8 cellular contexts compared by ENCODE assay signal in the genomic region with DNA sequence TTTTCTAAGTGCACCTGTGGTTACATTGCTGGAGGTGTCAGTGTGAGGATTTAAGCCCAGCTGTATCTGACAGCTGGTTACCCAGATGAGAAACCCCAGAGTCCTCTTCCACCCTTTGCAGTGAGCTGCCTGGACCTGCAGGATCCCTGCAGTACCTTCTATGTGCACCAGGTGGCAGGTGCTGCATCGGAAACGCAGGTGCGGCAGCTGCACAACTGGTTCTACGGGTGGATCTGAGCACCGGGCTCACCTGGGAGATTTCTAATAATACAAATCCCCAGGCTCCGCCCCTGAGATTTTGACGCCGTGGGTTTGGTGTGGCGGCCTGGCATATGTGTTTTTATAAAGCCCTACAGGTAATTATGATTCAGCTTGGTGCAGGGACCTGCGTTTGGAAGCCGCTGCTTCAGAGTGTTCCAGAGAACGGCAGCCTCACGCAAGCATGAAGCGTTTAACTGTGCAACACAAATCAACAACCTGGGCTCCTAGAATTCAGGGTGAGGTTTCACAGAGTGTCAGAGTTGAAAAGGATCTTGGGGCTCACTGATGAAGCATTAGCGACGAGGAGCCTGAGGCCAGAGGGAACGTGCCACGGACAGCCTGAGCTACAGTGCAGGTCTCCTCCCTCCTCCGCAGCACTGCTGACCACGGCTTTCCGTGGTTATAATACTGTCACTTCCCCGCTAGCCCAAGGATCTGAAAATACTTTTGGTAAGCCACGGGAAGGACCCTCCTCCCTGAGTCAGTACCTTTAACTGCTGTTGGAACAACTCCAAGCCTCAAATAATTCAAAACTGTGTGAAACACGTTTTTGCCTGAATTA.
DNase-seq lines count a peak whose midpoint lies in the region; ATAC-seq and TF ChIP-seq lines count a peak whose summit lies in the region.

No MANE protein-coding gene starts in this region.

- H4K20me1 ChIP-seq in SU-DHL-6 (ENCODE audit: low read depth, low read length) = no peaks in the 10 kb centered on the region

- H3K27ac ChIP-seq in SU-DHL-6 (ENCODE audit: low read depth, low read length) (no peak overlapping the region), iPS DF 6.9 (ENCODE audit: low read length) (no peak overlapping the region)

- no peak overlapping the region for H3K9ac ChIP-seq in SU-DHL-6 (ENCODE audit: low read length)

- H3K4me2 ChIP-seq in SU-DHL-6 (ENCODE audit: low read depth, low read length, poor library complexity, severe bottlenecking) = no peak overlapping the region

- H3K4me3 ChIP-seq in GM12865 (ENCODE audit: low read depth, low read length) = no peak overlapping the region
- no peak overlapping the region for H3K4me3 ChIP-seq in NB4 (ENCODE audit: low read depth, low read length)
- no peak overlapping the region for H3K4me3 ChIP-seq in SU-DHL-6 (ENCODE audit: insufficient read depth, low read length, poor library complexity, severe bottlenecking)
- no peak overlapping the region for H3K4me3 ChIP-seq in iPS DF 6.9 (ENCODE audit: low read length)

- no peaks in the 10 kb centered on the region for H3K79me2 ChIP-seq in SU-DHL-6 (ENCODE audit: insufficient read depth, low read length)

- no peaks in the 10 kb centered on the region for H3K27me3 ChIP-seq in SU-DHL-6 (ENCODE audit: low read length)
- H3K27me3 ChIP-seq in iPS DF 6.9 (ENCODE audit: control insufficient read depth, insufficient read depth, low read length) = no peaks in the 10 kb centered on the region

- H3K9me2 ChIP-seq in SU-DHL-6 (replicated peaks; ENCODE audit: insufficient read depth, low read length) = no peaks in the 10 kb centered on the region

- H3F3A ChIP-seq in SU-DHL-6 (ENCODE audit: insufficient read depth) = no peaks in the 10 kb centered on the region

- H2AFZ ChIP-seq in SU-DHL-6 (ENCODE audit: low read depth, low read length, severe bottlenecking) = no peak overlapping the region

- H3K36me3 ChIP-seq in SU-DHL-6 (ENCODE audit: low read length) = no peaks in the 10 kb centered on the region
- H3K36me3 ChIP-seq in iPS DF 6.9 (ENCODE audit: control insufficient read depth, insufficient read depth, low read length) = no peaks in the 10 kb centered on the region

- DNase-seq in GM12865 (ENCODE audit: low read depth) = peak; percentile 75
- peak; percentile 43 for DNase-seq in NB4 (ENCODE audit: low read depth)
- DNase-seq in activated naive CD8-positive, alpha-beta T cell treated with anti-CD3 and anti-CD28 coated beads, Interleukin-2, amount 50 U/mL, for 16 hours (ENCODE audit: low read depth, low spot score) = peak; percentile 42
- peak; percentile 87 for DNase-seq in iPS DF 6.9 (ENCODE audit: low read depth, low spot score)
- DNase-seq in stimulated activated CD4-positive, alpha-beta T cell treated with anti-CD3 and anti-CD28 coated beads, Interleukin-1b, Interleukin-23, amount 100 ng/mL, for 1 hour (ENCODE audit: low read depth in 2 of 2) = peak; percentile 14 to 52
- no peak for DNase-seq in globus pallidus (ENCODE audit: low spot score)

- no peak for TF ChIP-seq POLR2A in NB4 (IDR thresholded peaks at IDR 0.05; ENCODE audit: extremely low read depth, insufficient read length)

- peak; percentile 79 for ATAC-seq in HG02571 (IDR thresholded peaks at IDR 0.05; ENCODE audit: unreplicated experiment)

- no peaks in the 10 kb centered on the region for H3K9me3 ChIP-seq in SU-DHL-6 (ENCODE audit: insufficient read depth, low read length)
- no peaks in the 10 kb centered on the region for H3K9me3 ChIP-seq in iPS DF 6.9 (ENCODE audit: control insufficient read depth, insufficient read depth, low read length)

- H3K4me1 ChIP-seq in iPS DF 6.9 (ENCODE audit: control insufficient read depth, insufficient read depth, low read length) = no peaks in the 10 kb centered on the region

- no CpG with 5 or more reads among the region's 24 CpGs for WGBS in iPS DF 6.9 (ENCODE audit: insufficient coverage, insufficient read length)

- TF ChIP-seq CTCF in GM12865 (IDR thresholded peaks at IDR 0.05; ENCODE audit: insufficient read depth, low read depth, low read length, missing control alignments) (peak; percentile 88), NB4 (IDR thresholded peaks at IDR 0.05; ENCODE audit: low read depth, low read length) (peak; percentile 64), SU-DHL-6 (IDR thresholded peaks at IDR 0.05; ENCODE audit: insufficient read depth, low read length, poor library complexity, severe bottlenecking) (peak; percentile 64)
